9 cellular contexts compared by ENCODE assay signal in genomic region chr22:40182231-40182835, GRCh38. TPM values are rescaled to one million over a fixed set of nuclear protein-coding genes. Genes with fewer than 3 reads are reported as not detected.
DNase-seq lines count a peak whose midpoint lies in the region; ATAC-seq, FAIRE-seq and TF ChIP-seq lines count a peak whose summit lies in the region.
"Had no signal": no experiment of that assay in that cellular context is flagged by ENCODE, and none has a peak within 500 bp of the region (broad histone marks: within the 10 kb centered on the region; RNA-seq: fewer than 3 reads in every experiment).

No MANE protein-coding gene starts in this region.

- CTCF ChIA-PET in GM12878 (lab: Yijun Ruan, JAX): interaction anchor here (1.3 to 1.6 kb wide), 2 partner anchors 10 to 13 kb away, joined by 3 to 4 read pairs; no protein-coding TSS in a partner anchor

- FAIRE-seq in GM12878 (lab: Jason Lieb, UNC): no peak

- no peak for TF ChIP-seq EP300 in GM12878 (IDR thresholded peaks at IDR 0.05; ENCODE audit: borderline replicate concordance in 1 of 2, control insufficient read depth in 1 of 2, low read depth in 2 of 2, low read length in 2 of 2)

- no peak overlapping the region for H3K9ac ChIP-seq in GM12878 (ENCODE audit: control insufficient read depth, insufficient read depth, low read length)

- H4K20me1 ChIP-seq in GM12878 (ENCODE audit: control insufficient read depth, insufficient read depth): no peaks in the 10 kb centered on the region

- no peaks in the 10 kb centered on the region for H3K9me3 Mint-ChIP-seq in natural killer cell
- no peaks in the 10 kb centered on the region for H3K9me3 Mint-ChIP-seq in natural killer cell treated with Interleukin-12 subunit alpha and Interleukin-12 subunit beta and Interleukin-15 and Interleukin-18, amount 100 ng/mL, for 72 hours

- 100% methylated on average over 4 of the region's 4 CpGs for WGBS in GM12878 (ENCODE audit: insufficient coverage, insufficient replicate concordance, low lambda C conversion rate, missing lambda C conversion rate)
- 100% methylated on average over 1 of the region's 4 CpGs; no CpG with 5 or more reads in 1 of the 2 experiments for WGBS in mesodermal cell (ENCODE audit: insufficient coverage in 2 of 2), 2 experiments

- H3K4me1 Mint-ChIP-seq in natural killer cell: peaks cover 70 to 78% of the 10 kb centered on the region in 2 donors
- peaks cover 54 to 64% of the 10 kb centered on the region in 2 donors for H3K4me1 Mint-ChIP-seq in natural killer cell treated with Interleukin-12 subunit alpha and Interleukin-12 subunit beta and Interleukin-15 and Interleukin-18, amount 100 ng/mL, for 72 hours (ENCODE audit: low read depth in 2 of 2)

- H3K27ac ChIP-seq in GM12878 (ENCODE audit: control insufficient read depth, insufficient read depth) (no peak overlapping the region), mesodermal cell (ENCODE audit: low read depth, low read length, severe bottlenecking) (peak overlapping the region; percentile 97)

- BruUV-seq in GM12878 (replicated peaks; lab: Mats Ljungman, UMichigan): no TSS peak

- POLR2A ChIA-PET in GM12878 (lab: Charles Lee): interaction anchor here (0.8 to 1.0 kb wide), 2 partner anchors 9 to 10 kb away, joined by 3 read pairs; no protein-coding TSS in a partner anchor

- intact Hi-C loops in natural killer cell (cut with micrococcal nuclease): no loop called here
- intact Hi-C loops in GM12878 (cut with micrococcal nuclease; ENCODE audit: unreplicated experiment): loop anchor here (10.0 kb wide), 1 partner anchor 162 kb away; the partner anchor contains the start of gene ADSL

- H3K27me3 ChIP-seq in GM12878 (replicated peaks in 1 of 2; ENCODE audit: control insufficient read depth in 2 of 2, insufficient read depth in 2 of 2, low read length in 1 of 2): no peaks in the 10 kb centered on the region

- no peak for TF ChIP-seq RAD21 in GM12878 (IDR thresholded peaks at IDR 0.05; ENCODE audit: insufficient read depth, low read depth, low read length)

- H3K36me3 Mint-ChIP-seq in natural killer cell: no peaks in the 10 kb centered on the region
- no peaks in the 10 kb centered on the region for H3K36me3 Mint-ChIP-seq in natural killer cell treated with Interleukin-12 subunit alpha and Interleukin-12 subunit beta and Interleukin-15 and Interleukin-18, amount 100 ng/mL, for 72 hours

- peak overlapping the region; percentile 53 to 88 for H3K27ac Mint-ChIP-seq in natural killer cell
- peak overlapping the region in 1 of 2 donors; percentile 56 for H3K27ac Mint-ChIP-seq in natural killer cell treated with Interleukin-12 subunit alpha and Interleukin-12 subunit beta and Interleukin-15 and Interleukin-18, amount 100 ng/mL, for 72 hours

- TF ChIP-seq CTCF in natural killer cell (IDR thresholded peaks at IDR 0.05) (no peak), GM12878 (IDR thresholded peaks at IDR 0.05 in 2 of 3, conservative IDR thresholded peaks at IDR 0.05 in 1 of 3; ENCODE audit: control insufficient read depth in 2 of 3, extremely low read depth in 1 of 3, insufficient read depth in 1 of 3, low read depth in 3 of 3, low read length in 3 of 3) (no peak)

- H3K4me1 ChIP-seq in GM12878 (ENCODE audit: control insufficient read depth, insufficient read depth, low read length) (peaks cover 12% of the 10 kb centered on the region), mesodermal cell (ENCODE audit: control insufficient read depth, insufficient read depth, low read length, poor library complexity, severe bottlenecking) (peaks cover 42% of the 10 kb centered on the region)

- DNase-seq in natural killer cell (no peak), GM12878 (ENCODE audit: low read depth, low spot score) (no peak), NCI-H510A (lab: John Stamatoyannopoulos, UW) (no peak), midbrain (lab: John Stamatoyannopoulos, UW) (no peak), COLO829 (ENCODE audit: low spot score) (no peak)
- no peak for DNase-seq in natural killer cell treated with Interleukin-12 subunit alpha and Interleukin-12 subunit beta and Interleukin-15 and Interleukin-18, amount 100 ng/mL, for 72 hours (ENCODE audit: low spot score)
- DNase-seq: NCI-H1092 treated with DMSO at 0.1 percent for 48 hours had no signal

- H3K79me2 ChIP-seq in GM12878 (ENCODE audit: control insufficient read depth, insufficient read depth, low read length): peaks cover 82% of the 10 kb centered on the region

- no peaks in the 10 kb centered on the region for H3K27me3 Mint-ChIP-seq in natural killer cell (ENCODE audit: low read depth in 2 of 2)
- no peaks in the 10 kb centered on the region for H3K27me3 Mint-ChIP-seq in natural killer cell treated with Interleukin-12 subunit alpha and Interleukin-12 subunit beta and Interleukin-15 and Interleukin-18, amount 100 ng/mL, for 72 hours

- RAD21 ChIA-PET in GM12878 (lab: Charles Lee; ENCODE audit: unreplicated experiment): no interaction called here

- peak overlapping the region; percentile 67 for H3K4me2 ChIP-seq in GM12878 (ENCODE audit: control insufficient read depth, insufficient read depth)

- SMC1A ChIA-PET in GM12878 (lab: Charles Lee; ENCODE audit: uncharacterized antibody, unreplicated experiment): interaction anchor here (1.4 to 5.4 kb wide), 3 partner anchors 10 to 166 kb away, joined by 3 to 43 read pairs (median 4); no protein-coding TSS in a partner anchor

- in situ Hi-C loops in GM12878 (cut with MboI): no loop called here

- no peak overlapping the region for H2AFZ ChIP-seq in GM12878 (ENCODE audit: control insufficient read depth, low read depth, low read length)

- H3K4me3 Mint-ChIP-seq in natural killer cell: no peak overlapping the region
- H3K4me3 Mint-ChIP-seq in natural killer cell treated with Interleukin-12 subunit alpha and Interleukin-12 subunit beta and Interleukin-15 and Interleukin-18, amount 100 ng/mL, for 72 hours: no peak overlapping the region

- H3K4me3 ChIP-seq in GM12878 (peak overlapping the region; percentile 19; the same call in 1 of the 2 replicates), mesodermal cell (ENCODE audit: extremely low read depth, insufficient read depth, low read length, poor library complexity, severe bottlenecking) (no peak overlapping the region)

- TF ChIP-seq POLR2A in GM12878 (IDR thresholded peaks at IDR 0.05; ENCODE audit: low read depth, low read length): no peak

- H3K9me3 ChIP-seq in GM12878 (replicated peaks; ENCODE audit: control insufficient read depth, insufficient read depth, low read length): no peaks in the 10 kb centered on the region; the same call in 2 of the 3 replicates
- H3K9me3 ChIP-seq in mesodermal cell (ENCODE audit: control insufficient read depth, low read length): no peaks in the 10 kb centered on the region

- no peaks in the 10 kb centered on the region for H3K36me3 ChIP-seq in GM12878 (ENCODE audit: control insufficient read depth in 2 of 2, insufficient read depth in 2 of 2, low read length in 1 of 2)
- H3K36me3 ChIP-seq in mesodermal cell (ENCODE audit: control insufficient read depth, insufficient read depth, low read length): peaks cover 7% of the 10 kb centered on the region

- no peak for ATAC-seq in natural killer cell
- ATAC-seq in natural killer cell treated with Interleukin-12 subunit alpha and Interleukin-12 subunit beta and Interleukin-15 and Interleukin-18, amount 100 ng/mL, for 72 hours: no peak
- no peak for ATAC-seq in GM12878
- ATAC-seq in activated CD4-positive, CD25-positive, alpha-beta regulatory T cell treated with anti-CD3 and anti-CD28 coated beads, Interleukin-2, amount 50 U/mL, for 24 hours: no peak

TF ChIP-seq in GM12878, 131 proteins besides CTCF, POLR2A, EP300 and RAD21 (continues in another document):
- no peak for TF ChIP-seq RELB (IDR thresholded peaks at IDR 0.05; ENCODE audit: low read depth)

RNA-seq across cellular contexts. Expression of gene TNRC6B, which starts 4.6 kb away (rescaled TPM):
- total RNA-seq in natural killer cell (100 to 1,000 TPM; 112 to 141 (median 138) TPM), GM12878 (2014; rRNA removed) (15.5 and 15.9 TPM in 2 replicates), GM12878 (2014; rRNA removed; fragmentation: Illumina TruSeq; extraction: Trizol) (16.9 and 19.3 TPM in 2 replicates), GM12878 (2021) (29.6 and 31.5 TPM in 2 replicates)
- 10 to 100 TPM; 43.6 to 52.7 TPM for total RNA-seq in natural killer cell treated with Interleukin-12 subunit alpha and Interleukin-12 subunit beta and Interleukin-15 and Interleukin-18, amount 100 ng/mL, for 72 hours
- total RNA-seq in GM12878 (2013; cell fraction: nucleolus; rRNA removed): 182 and 212 TPM in 2 replicates
- 4.7 TPM for polyA plus RNA-seq in GM12878 (2011; ENCODE audit: low read depth)
- polyA plus RNA-seq in GM12878 (2011; rRNA removed) (10.0 and 12.3 TPM in 2 replicates), GM12878 (2014; fragmentation: Illumina TruSeq; extraction: Trizol) (7.6 and 10.6 TPM in 2 replicates), GM12878 (2014; fragmentation: Nextera tagmentation; extraction: Ambion mirVana) (10 to 100 TPM in 1 of 2 experiments, 1 to 10 TPM in 1; 3.6 to 25.3 TPM), GM12878 (2014; rRNA removed) (7.9 and 8.4 TPM in 2 replicates), GM12878 (2016; fragmentation: Nextera tagmentation; extraction: Ambion mirVana) (10 to 100 TPM; 24.4 to 32.8 TPM)
- 10.3 and 12.0 TPM in 2 replicates for polyA plus RNA-seq in GM12878 (2011; cell fraction: cytosol; rRNA removed)
- polyA plus RNA-seq in GM12878 (2011; cell fraction: nucleus; rRNA removed): 15.6 and 16.3 TPM in 2 replicates
- 11.0 and 12.2 TPM in 2 replicates for polyA plus RNA-seq in GM12878 (2012)
- polyA minus RNA-seq in GM12878 (2011; rRNA and poly(A)+ RNA removed): 39.5 and 39.6 TPM in 2 replicates
- polyA minus RNA-seq in GM12878 (2011; cell fraction: cytosol; rRNA and poly(A)+ RNA removed): 10.4 and 13.5 TPM in 2 replicates
- polyA minus RNA-seq in GM12878 (2011; cell fraction: nucleus; rRNA and poly(A)+ RNA removed): 31.7 and 54.8 TPM in 2 replicates
- polyA plus RNA-seq in mesodermal cell (2013, experiment 1 of 2): 16.7 TPM
- polyA plus RNA-seq in mesodermal cell (2013, experiment 2 of 2): 19.4 TPM
